Comparison of ENCODE assay signal across 8 cellular contexts in the genomic region with DNA sequence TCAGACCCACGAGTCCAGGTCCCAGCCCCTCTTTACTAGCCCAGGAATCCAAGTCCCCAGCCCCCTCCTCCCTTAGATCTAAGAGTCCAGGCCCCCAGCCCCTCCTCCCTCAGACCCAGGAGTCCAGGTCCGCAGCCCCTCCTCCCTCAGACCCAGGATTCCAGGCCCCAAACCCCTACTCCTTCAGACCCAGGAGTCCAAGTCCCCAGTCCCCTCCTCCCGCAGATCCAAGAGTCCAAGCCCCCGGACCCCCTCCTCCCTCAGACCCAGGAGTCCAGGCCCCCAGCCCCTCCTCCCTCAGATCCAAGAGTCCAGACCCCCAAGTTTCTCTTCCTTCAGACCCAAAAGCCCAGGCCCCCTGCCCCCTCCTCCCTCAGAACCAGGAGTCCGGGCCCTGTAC. TPM values are rescaled to one million over a fixed set of nuclear protein-coding genes. Genes with fewer than 3 reads are reported as not detected.
DNase-seq lines count a peak whose midpoint lies in the region; ATAC-seq and TF ChIP-seq lines count a peak whose summit lies in the region.

No MANE protein-coding gene starts in this region.

- H3K27me3 ChIP-seq in cardiac muscle cell, result no peaks in the 10 kb centered on the region
- H3K27me3 ChIP-seq in breast epithelium, result no peaks in the 10 kb centered on the region
- H3K27me3 ChIP-seq in mesendoderm (ENCODE audit: insufficient read depth, low read length, poor library complexity), result no peaks in the 10 kb centered on the region
- no peaks in the 10 kb centered on the region for H3K27me3 ChIP-seq in upper lobe of left lung

- TF ChIP-seq POLR2A in breast epithelium (IDR thresholded peaks at IDR 0.05) (no peak), upper lobe of left lung (IDR thresholded peaks at IDR 0.05) (no peak)

- no peak overlapping the region for H2AK5ac ChIP-seq in mesendoderm (ENCODE audit: low read length)

- H3K4me3 ChIP-seq in cardiac muscle cell (peak overlapping the region; percentile 41), breast epithelium (peak overlapping the region; percentile 64 to 84 (median 71)), mesendoderm (ENCODE audit: low read length) (peak overlapping the region; percentile 36), upper lobe of left lung (peak overlapping the region; percentile 57 to 74 (median 72))

- no CpG with 5 or more reads among the region's 5 CpGs for WGBS in mesendoderm (ENCODE audit: extremely low coverage, insufficient coverage, low lambda C conversion rate)
- 35 to 50% methylated on average over 4 to 5 of the region's 5 CpGs for WGBS in upper lobe of left lung, 2 donors

- peak overlapping the region; percentile 90 for H3K9ac ChIP-seq in mesendoderm (ENCODE audit: low read length)

- H3K56ac ChIP-seq in mesendoderm (ENCODE audit: low read length), result peak overlapping the region; percentile 75

- H3K4me1 ChIP-seq in cardiac muscle cell (ENCODE audit: low read depth), result peaks cover 12% of the 10 kb centered on the region
- no peaks in the 10 kb centered on the region for H3K4me1 ChIP-seq in breast epithelium
- H3K4me1 ChIP-seq in mesendoderm (ENCODE audit: control insufficient read depth, low read depth, low read length), result no peaks in the 10 kb centered on the region
- peaks cover 26 to 34% (median 32%) of the 10 kb centered on the region in 4 donors for H3K4me1 ChIP-seq in upper lobe of left lung

- peaks cover 13% of the 10 kb centered on the region for H3K36me3 ChIP-seq in cardiac muscle cell
- H3K36me3 ChIP-seq in breast epithelium, result no peaks in the 10 kb centered on the region
- peaks cover 1% of the 10 kb centered on the region for H3K36me3 ChIP-seq in mesendoderm (ENCODE audit: control insufficient read depth, insufficient read depth, low read length)
- H3K36me3 ChIP-seq in upper lobe of left lung, result peaks cover 0 to 39% (median 10%) of the 10 kb centered on the region in 4 donors

- DNase-seq in cardiac muscle cell (ENCODE audit: low read depth in 1 of 2, low spot score in 1 of 2) (no peak), Right ventricle myocardium inferior (ENCODE audit: missing footprints) (no peak), breast epithelium (ENCODE audit: low spot score in 2 of 2) (no peak), mesendoderm (no peak), upper lobe of left lung (no peak), HCEC 1CT (no peak), cortex of kidney (lab: John Stamatoyannopoulos, UW) (no peak)

- no peak overlapping the region for H4K5ac ChIP-seq in mesendoderm (ENCODE audit: low read length)

- no peak overlapping the region for H2BK120ac ChIP-seq in mesendoderm (ENCODE audit: low read depth, low read length)

- H2BK15ac ChIP-seq in mesendoderm (replicated peaks; ENCODE audit: low read depth), result no peak overlapping the region

- H3K27ac ChIP-seq in cardiac muscle cell (peak overlapping the region; percentile 84), breast epithelium (peak overlapping the region; percentile 92 to 97), mesendoderm (ENCODE audit: low read depth, low read length) (peak overlapping the region; percentile 63), upper lobe of left lung (peak overlapping the region; percentile 88 to 95 (median 94))

- peak overlapping the region; percentile 8 for H3K4ac ChIP-seq in mesendoderm (ENCODE audit: low read depth, low read length)

- H3K9me3 ChIP-seq in cardiac muscle cell (ENCODE audit: low read depth) (no peaks in the 10 kb centered on the region), breast epithelium (no peaks in the 10 kb centered on the region), upper lobe of left lung (no peaks in the 10 kb centered on the region)

- peak overlapping the region; percentile 83 for H3K18ac ChIP-seq in mesendoderm (ENCODE audit: low read length)

- TF ChIP-seq EP300 in upper lobe of left lung (IDR thresholded peaks at IDR 0.05), result no peak

- H4K8ac ChIP-seq in mesendoderm (ENCODE audit: low read depth, low read length), result peak overlapping the region; percentile 98

- H3K4me2 ChIP-seq in mesendoderm (ENCODE audit: low read length), result peak overlapping the region; percentile 60

- no peak for ATAC-seq in Right ventricle myocardium inferior
- no peak for ATAC-seq in upper lobe of left lung (ENCODE audit: low FRiP score in 2 of 2)
- ATAC-seq in GM21825 (IDR thresholded peaks at IDR 0.05; ENCODE audit: unreplicated experiment), result no peak

- no peaks in the 10 kb centered on the region for H3K79me2 ChIP-seq in mesendoderm (ENCODE audit: control insufficient read depth, insufficient read depth, low read length)

- H2BK5ac ChIP-seq in mesendoderm (ENCODE audit: low read length), result no peak overlapping the region

- H3K79me1 ChIP-seq in mesendoderm (ENCODE audit: low read length), result no peaks in the 10 kb centered on the region

- intact Hi-C loops in Right ventricle myocardium inferior (cut with DNase I) (loop anchor here (5.0 kb wide), 1 partner anchor 98 kb away; no protein-coding TSS in a partner anchor), breast epithelium (cut with DNase I; ENCODE audit: low total_unique reads) (no loop called here)

- TF ChIP-seq CTCF in cardiac muscle cell (IDR thresholded peaks at IDR 0.05; ENCODE audit: low read depth, low read length), result no peak
- TF ChIP-seq CTCF in breast epithelium (IDR thresholded peaks at IDR 0.05), result no peak
- TF ChIP-seq CTCF in upper lobe of left lung (IDR thresholded peaks at IDR 0.05), result no peak

- H3K23ac ChIP-seq in mesendoderm (ENCODE audit: low read length), result peak overlapping the region; percentile 11

RNA-seq across cellular contexts. Expression of a gene that starts 11.5 kb away (rescaled TPM):
- 13.8 and 23.4 TPM in 2 replicates for total RNA-seq in cardiac muscle cell
- polyA plus RNA-seq in cardiac muscle cell, result 11.0 and 16.5 TPM in 2 replicates
- total RNA-seq in Right ventricle myocardium inferior, result 14.6 TPM
- total RNA-seq in breast epithelium, result 10 to 100 TPM in 2 of 3 donors, 1 to 10 TPM in 1; 9.1 to 29.3 (median 27.2) TPM
- 2.2 TPM for polyA plus RNA-seq in mesendoderm (2013, experiment 1 of 2)
- 1.7 TPM for polyA plus RNA-seq in mesendoderm (2013, experiment 2 of 2)
- 100 to 1,000 TPM in 1 of 6 donors, 10 to 100 TPM in 4, 1 to 10 TPM in 1; 6.2 to 157 (median 19.7) TPM for total RNA-seq in upper lobe of left lung

RNA-seq across cellular contexts. Expression of a gene that starts 19.2 kb away (rescaled TPM):
- total RNA-seq in cardiac muscle cell (0.11 and 0.27 TPM in 2 replicates), Right ventricle myocardium inferior (0.57 TPM), breast epithelium (10 to 100 TPM in 1 of 3 donors, 1 to 10 TPM in 1, under 1 TPM in 1; 0.33 to 61.8 (median 4.2) TPM), upper lobe of left lung (1 to 10 TPM in 2 of 6 donors, under 1 TPM in 1, not detected in 3; 0.30 to 1.9 (median 1.8) TPM)
- polyA plus RNA-seq in cardiac muscle cell, result 0.46 and 0.61 TPM in 2 replicates
- 0.10 TPM for polyA plus RNA-seq in mesendoderm (2013, experiment 1 of 2)
- 0.10 TPM for polyA plus RNA-seq in mesendoderm (2013, experiment 2 of 2)

RNA-seq across cellular contexts. Expression of a gene that starts 47.1 kb away (rescaled TPM):
- total RNA-seq in cardiac muscle cell (not detected in 2 replicates), Right ventricle myocardium inferior (5.3 TPM), breast epithelium (10 to 100 TPM in 2 of 3 donors, 1 to 10 TPM in 1; 6.0 to 14.9 (median 13.1) TPM), upper lobe of left lung (100 to 1,000 TPM in 1 of 6 donors, 10 to 100 TPM in 5; 17.0 to 105 (median 39.8) TPM)
- not detected in 2 replicates for polyA plus RNA-seq in cardiac muscle cell
- not detected for polyA plus RNA-seq in mesendoderm (2013, experiment 1 of 2)
- polyA plus RNA-seq in mesendoderm (2013, experiment 2 of 2), result 0.01 TPM

RNA-seq across cellular contexts. Expression of a gene that starts 56.4 kb away (rescaled TPM):
- total RNA-seq in cardiac muscle cell, result not detected in 2 replicates
- not detected in 2 replicates for polyA plus RNA-seq in cardiac muscle cell
- 0.95 TPM for total RNA-seq in Right ventricle myocardium inferior
- under 1 TPM; 0.15 to 0.98 (median 0.32) TPM for total RNA-seq in breast epithelium
- 0.14 TPM for polyA plus RNA-seq in mesendoderm (2013, experiment 1 of 2)
- polyA plus RNA-seq in mesendoderm (2013, experiment 2 of 2), result 0.13 TPM
- total RNA-seq in upper lobe of left lung, result 10 to 100 TPM in 3 of 6 donors, 1 to 10 TPM in 3; 4.2 to 52.4 (median 20.5) TPM

RNA-seq across cellular contexts. Expression of a gene that starts 58.0 kb away (rescaled TPM):
- total RNA-seq in cardiac muscle cell (not detected in 2 replicates), Right ventricle myocardium inferior (1.2 TPM), breast epithelium (1 to 10 TPM in 2 of 3 donors, not detected in 1; 2.0 to 5.9 TPM), upper lobe of left lung (10 to 100 TPM in 4 of 6 donors, 1 to 10 TPM in 1, not detected in 1; 5.0 to 44.6 (median 22.3) TPM)
- not detected in 2 replicates for polyA plus RNA-seq in cardiac muscle cell
- 0.01 TPM for polyA plus RNA-seq in mesendoderm (2013, experiment 1 of 2)
- 0.03 TPM for polyA plus RNA-seq in mesendoderm (2013, experiment 2 of 2)
